In genomic region chr15:76012021-76012551, GRCh38 we compare ENCODE assay signal across 10 cellular contexts. TPM values are rescaled to one million over a fixed set of nuclear protein-coding genes. Genes with fewer than 3 reads are reported as not detected.
DNase-seq lines count a peak whose midpoint lies in the region; ATAC-seq, FAIRE-seq and TF ChIP-seq lines count a peak whose summit lies in the region.
"Had no signal": no experiment of that assay in that cellular context is flagged by ENCODE, and none has a peak within 500 bp of the region (broad histone marks: within the 10 kb centered on the region; RNA-seq: fewer than 3 reads in every experiment).

A gene with protein sequence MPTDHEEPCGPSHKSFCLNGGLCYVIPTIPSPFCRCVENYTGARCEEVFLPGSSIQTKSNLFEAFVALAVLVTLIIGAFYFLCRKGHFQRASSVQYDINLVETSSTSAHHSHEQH (minus strand): TSS chr15:76012424. CDS start chr15:76011230, 1,194 bp downstream.

- FAIRE-seq in GM19239 (lab: Jason Lieb, UNC) = no peak

- WGBS in body of pancreas, 2 donors = 2 to 3% methylated on average over 9 of the region's 9 CpGs

- peak; percentile 96 for ATAC-seq in body of pancreas

- no peak for TF ChIP-seq CTCF in body of pancreas (IDR thresholded peaks at IDR 0.05)

- H3K27ac ChIP-seq in body of pancreas (peak within 1 kb of the TSS; percentile 19 to 83 (median 72)), mucosa of rectum (ENCODE audit: low read depth in 2 of 2, low read length in 2 of 2) (no peak within 1 kb of the TSS)

- H3K4me3 ChIP-seq in body of pancreas = peak within 1 kb of the TSS; percentile 18 to 43
- peak within 1 kb of the TSS; percentile 51 to 61 for H3K4me3 ChIP-seq in mucosa of rectum (ENCODE audit: low read length in 2 of 2)

- H3K36me3 ChIP-seq in body of pancreas (replicated peaks in 1 of 2; ENCODE audit: insufficient read depth in 1 of 2, low read depth in 2 of 2) (no peaks in the 10 kb centered on the region), mucosa of rectum (ENCODE audit: control insufficient read depth in 2 of 2, insufficient read depth in 2 of 2, low read length in 2 of 2) (no peaks in the 10 kb centered on the region)

- intact Hi-C loops in body of pancreas (cut with DNase I) = no loop called here

- H3K27me3 ChIP-seq in body of pancreas (no peaks in the 10 kb centered on the region), mucosa of rectum (ENCODE audit: control insufficient read depth in 2 of 2, insufficient read depth in 2 of 2, low read length in 2 of 2) (no peaks in the 10 kb centered on the region)

- peak; percentile 0 for DNase-seq in COLO829 (ENCODE audit: low spot score)
- peak; percentile 12 for DNase-seq in LHCN-M2 (ENCODE audit: low read depth)
- DNase-seq in body of pancreas = peak; percentile 55 to 76 (median 74)
- DNase-seq in GM19239 (ENCODE audit: insufficient read length, low spot score) = no peak
- DNase-seq in activated CD8-positive, alpha-beta memory T cell treated with anti-CD3 and anti-CD28 coated beads for 24 hours = no peak
- DNase-seq in NCI-H1092 (lab: John Stamatoyannopoulos, UW) = no peak
- DNase-seq in NCI-H524 treated with DMSO at 0.1 percent for 48 hours (lab: John Stamatoyannopoulos, UW) = no peak
- DNase-seq: head of caudate nucleus, NCI-H226 had no signal

- no peak within 1 kb of the TSS for H3K9ac ChIP-seq in mucosa of rectum (ENCODE audit: low read depth in 1 of 2, low read length in 2 of 2)

- TF ChIP-seq POLR2A in body of pancreas (IDR thresholded peaks at IDR 0.05) = peak in 2 of 3 donors; percentile 57 to 73

- H3K9me3 ChIP-seq in body of pancreas = no peaks in the 10 kb centered on the region
- H3K9me3 ChIP-seq in mucosa of rectum (ENCODE audit: control insufficient read depth in 2 of 2, low read length in 2 of 2) = no peaks in the 10 kb centered on the region

- H3K4me1 ChIP-seq in body of pancreas = peaks cover 19% of the 10 kb centered on the region
- H3K4me1 ChIP-seq in mucosa of rectum (ENCODE audit: control insufficient read depth in 2 of 2, insufficient read depth in 2 of 2, low read length in 2 of 2) = peaks cover 0 to 2% of the 10 kb centered on the region in 2 donors

RNA-seq across cellular contexts. Expression of the gene that starts here (rescaled TPM):
- total RNA-seq in LHCN-M2 (2014; rRNA removed) (not detected in 2 replicates), body of pancreas (10 to 100 TPM; 11.5 to 20.5 TPM)
- polyA plus RNA-seq in LHCN-M2 (2012) = 0.07 TPM

Comparison
In these comparisons a context has a peak if more than half of its experiments do, and no peak if none do; other contexts are left out.
1. RNA of the gene that starts here (total RNA-seq): 11.5 to 20.5 TPM in body of pancreas; not detected in LHCN-M2; every median in the first group is over 10 times any median in the second.
2. Peak in DNase-seq in LHCN-M2; RNA of the gene not detected or under 1 TPM.
3. DNase-seq: peak in COLO829 (single experiment) and body of pancreas (4 of 4); none in GM19239 (single experiment), activated CD8-positive, alpha-beta memory T cell treated with anti-CD3 and anti-CD28 coated beads for 24 hours (single experiment), NCI-H1092 (single experiment) and NCI-H524 treated with DMSO at 0.1 percent for 48 hours (single experiment).
4. H3K27ac ChIP-seq: peak in body of pancreas (4 of 4); none in mucosa of rectum (0 of 2).